In the genomic region with DNA sequence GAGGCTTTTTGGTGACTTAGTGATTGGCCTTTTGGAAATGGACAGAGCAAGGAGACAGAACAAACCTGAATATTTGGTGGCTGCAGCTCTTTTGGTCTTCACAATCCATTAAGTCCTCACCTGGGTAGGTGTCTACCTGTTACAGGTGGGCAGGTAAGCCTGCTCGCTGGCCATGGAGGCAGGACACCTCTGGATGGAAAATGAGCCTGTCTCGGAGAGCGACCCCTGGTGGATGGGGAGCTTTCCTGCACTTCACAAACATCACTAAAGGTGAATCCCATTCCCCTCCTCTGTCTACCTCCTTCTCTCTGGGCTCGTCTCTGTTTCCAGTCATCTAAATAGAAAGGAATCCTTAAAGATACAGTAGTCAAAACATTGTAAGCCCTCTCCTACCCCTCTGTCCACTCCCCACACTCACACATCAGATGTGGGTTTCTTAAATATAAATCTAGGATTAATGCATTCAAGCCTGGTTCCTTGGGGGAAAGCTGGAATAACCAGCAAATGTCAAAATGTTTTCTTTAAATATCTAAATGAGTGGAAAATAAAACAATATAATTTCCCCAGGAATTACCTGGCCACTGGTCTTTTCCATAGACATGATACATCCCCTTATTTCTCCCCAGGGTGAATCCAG, we compare ENCODE assay signal across 8 cellular contexts.
A peak's percentile ranks its signal among the peaks of the same experiment; 100 is the strongest.
DNase-seq lines count a peak whose midpoint lies in the region; ATAC-seq, FAIRE-seq and TF ChIP-seq lines count a peak whose summit lies in the region.

No MANE protein-coding gene starts in this region.

- POLR2A ChIA-PET in A549 (lab: Yijun Ruan, JAX) = no interaction called here
- POLR2A ChIA-PET in HepG2 (lab: Yijun Ruan, JAX) = no interaction called here

- H3K27ac ChIP-seq in A549 = no peak overlapping the region
- no peak overlapping the region for H3K27ac ChIP-seq in RWPE2 (ENCODE audit: poor library complexity, severe bottlenecking)
- H3K27ac ChIP-seq in HepG2 (ENCODE audit: extremely low read length, insufficient read depth, low read length) = no peak overlapping the region

- H2AFZ ChIP-seq in HepG2 (ENCODE audit: low read length) = no peak overlapping the region

- in situ Hi-C loops in HepG2 (cut with HindIII; ENCODE audit: extremely low pct_ligation_motif_present, low pct_unique_long_range_greater_than_20kb) = no loop called here

- no TSS peak for BruUV-seq in HepG2 (replicated peaks; lab: Mats Ljungman, UMichigan)

- H3K4me2 ChIP-seq in A549 (no peak overlapping the region), HepG2 (ENCODE audit: low read depth, low read length) (no peak overlapping the region)

- FAIRE-seq in A549 (lab: Jason Lieb, UNC) = no peak
- no peak for FAIRE-seq in GM19239 (lab: Jason Lieb, UNC)
- FAIRE-seq in HepG2 (lab: Jason Lieb, UNC) = no peak

- CTCF ChIA-PET in A549 (lab: Yijun Ruan, JAX) (interaction anchor here (0.5 to 7.1 kb wide), 13 partner anchors 9 to 206 kb away, joined by 3 to 43 read pairs (median 5); no protein-coding TSS in a partner anchor), HepG2 (lab: Yijun Ruan, JAX; ENCODE audit: low intra/inter-chr PET ratio, low total read pairs) (interaction anchor here (1.4 to 2.1 kb wide), 2 partner anchors 52 to 206 kb away, joined by 5 to 9 read pairs; no protein-coding TSS in a partner anchor)

- H3K4me1 ChIP-seq in A549 (no peaks in the 10 kb centered on the region), RWPE2 (ENCODE audit: insufficient read depth, poor library complexity, severe bottlenecking) (no peaks in the 10 kb centered on the region), HepG2 (ENCODE audit: insufficient read depth, low read length) (peaks cover 14% of the 10 kb centered on the region)

- H4K20me1 ChIP-seq in HepG2 (ENCODE audit: insufficient read depth, low read length) = no peaks in the 10 kb centered on the region

- 0% methylated on average over 4 of the region's 4 CpGs for WGBS in A549 (ENCODE audit: missing lambda C conversion rate)
- WGBS in HepG2 (ENCODE audit: low lambda C conversion rate) = 0% methylated on average over 4 of the region's 4 CpGs

- H3K9me3 ChIP-seq in A549 (no peaks in the 10 kb centered on the region), RWPE2 (ENCODE audit: severe bottlenecking) (no peaks in the 10 kb centered on the region), HepG2 (ENCODE audit: low read length) (no peaks in the 10 kb centered on the region)

- no peaks in the 10 kb centered on the region for H3K79me2 ChIP-seq in HepG2 (ENCODE audit: insufficient read depth, low read length)

- TF ChIP-seq CTCF in A549 (IDR thresholded peaks at IDR 0.05) = peak; percentile 40; the same call in 2 of the 3 replicates
- peak; percentile 99 for TF ChIP-seq CTCF in RWPE2 (IDR thresholded peaks at IDR 0.05; ENCODE audit: poor library complexity, severe bottlenecking)
- TF ChIP-seq CTCF in HepG2 (CRISPR knock-in tag; IDR thresholded peaks at IDR 0.05) = peak; percentile 74

- TF ChIP-seq RAD21 in A549 (conservative IDR thresholded peaks at IDR 0.05 in 1 of 2, IDR thresholded peaks at IDR 0.05 in 1 of 2) (peak in 1 of 2 experiments; percentile 43; a peak in 2 of 5 replicates), HepG2 (CRISPR knock-in tag; IDR thresholded peaks at IDR 0.05) (no peak)

- H3K9ac ChIP-seq in HepG2 (ENCODE audit: insufficient read depth, low read depth, low read length) = no peak overlapping the region

- intact Hi-C loops in HepG2 (cut with micrococcal nuclease; ENCODE audit: unreplicated experiment) = loop anchor here (1.0 kb wide), 2 partner anchors 52 to 206 kb away; no protein-coding TSS in a partner anchor

- ATAC-seq in A549 = peak in 1 of 2 experiments; percentile 58; a peak in 2 of 6 replicates
- ATAC-seq in RWPE2 (ENCODE audit: low read depth) = peak; percentile 63
- ATAC-seq in HepG2 = peak; percentile 57
- no peak for ATAC-seq in GM19397 (IDR thresholded peaks at IDR 0.05; ENCODE audit: unreplicated experiment)
- ATAC-seq in GM21786 (IDR thresholded peaks at IDR 0.05; ENCODE audit: unreplicated experiment) = no peak

- H3K36me3 ChIP-seq in RWPE2 (ENCODE audit: low read depth) = no peaks in the 10 kb centered on the region
- no peaks in the 10 kb centered on the region for H3K36me3 ChIP-seq in HepG2 (replicated peaks in 1 of 2; ENCODE audit: control insufficient read depth in 1 of 2, insufficient read depth in 2 of 2, low read length in 2 of 2)

- TF ChIP-seq POLR2A in A549 (IDR thresholded peaks at IDR 0.05; ENCODE audit: low read length) (no peak), HepG2 (IDR thresholded peaks at IDR 0.05; ENCODE audit: insufficient read depth in 1 of 2, low read depth in 2 of 2, low read length in 2 of 2) (no peak)

- no peak for TF ChIP-seq EP300 in A549 (IDR thresholded peaks at IDR 0.05)
- TF ChIP-seq EP300 in HepG2 (IDR thresholded peaks at IDR 0.05; ENCODE audit: low read depth in 2 of 2, low read length in 2 of 2) = no peak
- TF ChIP-seq EP300 in HepG2 (CRISPR knock-in tag; IDR thresholded peaks at IDR 0.05; ENCODE audit: borderline replicate concordance) = no peak

- H3K4me3 ChIP-seq in A549 (no peak overlapping the region), RWPE2 (ENCODE audit: severe bottlenecking) (no peak overlapping the region), HepG2 (replicated peaks in 1 of 3; ENCODE audit: insufficient read depth in 1 of 3, low read depth in 2 of 3, low read length in 3 of 3) (no peak overlapping the region)

- H3K27me3 ChIP-seq in RWPE2 (ENCODE audit: insufficient read depth, poor library complexity, severe bottlenecking) = peaks cover 13% of the 10 kb centered on the region
- H3K27me3 ChIP-seq in HepG2 (ENCODE audit: control insufficient read depth in 1 of 2, insufficient read depth in 2 of 2, low read length in 2 of 2) = peaks cover 0 to 5% of the 10 kb centered on the region in 2 experiments; a peak in 2 of 5 replicates

- DNase-seq in A549 (ENCODE audit: low read depth in 1 of 2, low spot score in 1 of 2) (peak; percentile 21 to 30), GM19239 (ENCODE audit: insufficient read length, low spot score) (peak; percentile 44), RWPE2 (ENCODE audit: low spot score) (no peak), HepG2 (ENCODE audit: low spot score) (peak; percentile 29)
- DNase-seq in activated naive CD4-positive, alpha-beta T cell treated with Interleukin-2 at 50 U/mL for 16 hours = peak; percentile 48
- DNase-seq in stimulated activated CD8-positive, alpha-beta memory T cell treated with anti-CD3 and anti-CD28 coated beads, Interleukin-7, amount 100 ng/mL, for 24 hours (ENCODE audit: low read depth) = peak; percentile 4

TF ChIP-seq in A549, 52 proteins besides CTCF, POLR2A, EP300 and RAD21:
- TF ChIP-seq CBX2 (IDR thresholded peaks at IDR 0.05; ENCODE audit: borderline replicate concordance, low read depth) (no peak), SMC3 (IDR thresholded peaks at IDR 0.05) (0 out of 3 replicates have a peak, but pooled peaks have one; percentile 24), POLR2AphosphoS2 (conservative IDR thresholded peaks at IDR 0.05; ENCODE audit: low read length) (no peak)

TF ChIP-seq in HepG2, 621 proteins besides CTCF, POLR2A, EP300 and RAD21 (continues in another document):
- TF ChIP-seq FOXK1 (CRISPR knock-in tag; IDR thresholded peaks at IDR 0.05; ENCODE audit: borderline replicate concordance, low read depth) (no peak), HNF4A (CRISPR knock-in tag; IDR thresholded peaks at IDR 0.05) (no peak), NCOR1 (IDR thresholded peaks at IDR 0.05; ENCODE audit: borderline replicate concordance, low read length) (no peak), EEA1 (CRISPR knock-in tag; IDR thresholded peaks at IDR 0.05; ENCODE audit: borderline replicate concordance) (no peak), ZNF788 (CRISPR knock-in tag; IDR thresholded peaks at IDR 0.05; ENCODE audit: borderline replicate concordance) (0 out of 2 replicates have a peak, but pooled peaks have one; percentile 23), ZNF556 (CRISPR knock-in tag; IDR thresholded peaks at IDR 0.05; ENCODE audit: borderline replicate concordance) (no peak), PTBP1 (IDR thresholded peaks at IDR 0.05; ENCODE audit: low read depth, low read length, poor library complexity, severe bottlenecking) (no peak), KAT2B (IDR thresholded peaks at IDR 0.05; ENCODE audit: borderline replicate concordance, low read depth, low read length) (no peak), SRSF1 (optimal IDR thresholded peaks at IDR 0.05; ENCODE audit: low read depth, low read length) (no peak), MYNN (CRISPR knock-in tag; IDR thresholded peaks at IDR 0.05; ENCODE audit: low read depth) (no peak), SSRP1 (CRISPR knock-in tag; IDR thresholded peaks at IDR 0.05) (no peak), POGZ (CRISPR knock-in tag; IDR thresholded peaks at IDR 0.05) (no peak), CBX5 (CRISPR knock-in tag; IDR thresholded peaks at IDR 0.05; ENCODE audit: borderline replicate concordance) (no peak), SMC3 (IDR thresholded peaks at IDR 0.05; ENCODE audit: low read length) (peak; percentile 44), PAX8 (CRISPR knock-in tag; IDR thresholded peaks at IDR 0.05; ENCODE audit: borderline replicate concordance) (no peak)
- TF ChIP-seq, protein P1, sequence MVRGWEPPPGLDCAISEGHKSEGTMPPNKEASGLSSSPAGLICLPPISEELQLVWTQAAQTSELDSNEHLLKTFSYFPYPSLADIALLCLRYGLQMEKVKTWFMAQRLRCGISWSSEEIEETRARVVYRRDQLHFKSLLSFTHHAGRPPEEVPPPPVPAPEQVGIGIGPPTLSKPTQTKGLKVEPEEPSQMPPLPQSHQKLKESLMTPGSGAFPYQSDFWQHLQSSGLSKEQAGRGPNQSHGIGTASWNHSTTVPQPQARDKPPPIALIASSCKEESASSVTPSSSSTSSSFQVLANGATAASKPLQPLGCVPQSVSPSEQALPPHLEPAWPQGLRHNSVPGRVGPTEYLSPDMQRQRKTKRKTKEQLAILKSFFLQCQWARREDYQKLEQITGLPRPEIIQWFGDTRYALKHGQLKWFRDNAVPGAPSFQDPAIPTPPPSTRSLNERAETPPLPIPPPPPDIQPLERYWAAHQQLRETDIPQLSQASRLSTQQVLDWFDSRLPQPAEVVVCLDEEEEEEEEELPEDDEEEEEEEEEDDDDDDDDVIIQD (CRISPR knock-in tag; IDR thresholded peaks at IDR 0.05; ENCODE audit: low read depth) = no peak

Comparison
In these comparisons a context has a peak if more than half of its experiments do, and no peak if none do; other contexts are left out.
1. ATAC-seq: peak in RWPE2 (single experiment) and HepG2 (single experiment); none in GM19397 (single experiment) and GM21786 (single experiment).
2. CTCF ChIP-seq: peak in every context shown above with its lines; median percentile 99 in RWPE2; 74 in HepG2; 40 in A549.